ENCODE assay signal across 8 cellular contexts in the genomic region with DNA sequence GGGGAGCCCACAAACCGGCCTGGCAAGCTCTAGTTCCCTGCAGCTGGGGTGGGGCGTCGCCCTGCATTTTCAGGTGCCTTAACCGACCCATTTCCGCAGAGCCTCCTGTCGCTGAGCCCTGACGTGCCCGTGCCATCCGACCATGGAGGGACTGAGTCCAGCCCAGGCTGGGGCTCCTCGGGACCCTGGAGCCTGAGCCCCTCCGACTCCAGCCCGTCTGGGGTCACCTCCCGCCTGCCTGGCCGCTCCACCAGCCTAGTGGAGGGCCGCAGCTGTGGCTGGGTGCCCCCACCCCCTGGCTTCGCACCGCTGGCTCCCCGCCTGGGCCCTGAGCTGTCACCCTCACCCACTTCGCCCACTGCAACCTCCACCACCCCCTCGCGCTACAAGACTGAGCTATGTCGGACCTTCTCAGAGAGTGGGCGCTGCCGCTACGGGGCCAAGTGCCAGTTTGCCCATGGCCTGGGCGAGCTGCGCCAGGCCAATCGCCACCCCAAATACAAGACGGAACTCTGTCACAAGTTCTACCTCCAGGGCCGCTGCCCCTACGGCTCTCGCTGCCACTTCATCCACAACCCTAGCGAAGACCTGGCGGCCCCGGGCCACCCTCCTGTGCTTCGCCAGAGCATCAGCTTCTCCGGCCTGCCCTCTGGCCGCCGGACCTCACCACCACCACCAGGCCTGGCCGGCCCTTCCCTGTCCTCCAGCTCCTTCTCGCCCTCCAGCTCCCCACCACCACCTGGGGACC. TPM values are rescaled to one million over a fixed set of nuclear protein-coding genes. Genes with fewer than 3 reads are reported as not detected.
A peak's percentile ranks its signal among the peaks of the same experiment; 100 is the strongest.
DNase-seq lines count a peak whose midpoint lies in the region; ATAC-seq lines count a peak whose summit lies in the region.

No MANE protein-coding gene starts in this region.

- ATAC-seq in naive B cell (ENCODE audit: low read depth in 2 of 2) (peak; percentile 1 to 2), GM18519 (IDR thresholded peaks at IDR 0.05; ENCODE audit: low FRiP score, unreplicated experiment) (no peak)

- peaks cover 2% of the 10 kb centered on the region for H3K27me3 Mint-ChIP-seq in activated CD4-positive, alpha-beta memory T cell treated with anti-CD3 and anti-CD28 coated beads, Interleukin-2, amount 10 ng/mL, durations not matched to agents 7 days and 5 days
- H3K27me3 Mint-ChIP-seq in naive B cell: peaks cover 0 to 7% (median 0%) of the 10 kb centered on the region in 3 donors

- H3K36me3 Mint-ChIP-seq in activated CD4-positive, alpha-beta memory T cell treated with anti-CD3 and anti-CD28 coated beads, Interleukin-2, amount 10 ng/mL, durations not matched to agents 7 days and 5 days (ENCODE audit: low read depth): peaks cover 50% of the 10 kb centered on the region
- H3K36me3 Mint-ChIP-seq in naive B cell: peaks cover 13 to 18% of the 10 kb centered on the region in 2 donors

- POLR2A ChIA-PET in activated CD4-positive, alpha-beta memory T cell treated with anti-CD3 and anti-CD28 coated beads, Interleukin-2, amount 10 ng/mL, durations not matched to agents 7 days and 5 days (lab: Charles Lee): interaction anchor here (0.7 to 10.6 kb wide), 13 partner anchors 10 to 1035 kb away, joined by 3 to 195 read pairs (median 3); a partner anchor contains a TSS

- peaks cover 45% of the 10 kb centered on the region for H3K4me1 Mint-ChIP-seq in activated CD4-positive, alpha-beta memory T cell treated with anti-CD3 and anti-CD28 coated beads, Interleukin-2, amount 10 ng/mL, durations not matched to agents 7 days and 5 days
- peaks cover 49 to 77% (median 55%) of the 10 kb centered on the region in 3 donors for H3K4me1 Mint-ChIP-seq in naive B cell

- peak; percentile 47 for DNase-seq in SIG-M5 treated with dmso at 0.1 percent for 504 hours (lab: John Stamatoyannopoulos, UW; ENCODE audit: unreplicated experiment)
- no peak for DNase-seq in SIG-M5 (lab: John Stamatoyannopoulos, UW)
- peak; percentile 89 for DNase-seq in activated CD4-positive, alpha-beta memory T cell treated with anti-CD3 and anti-CD28 coated beads, Interleukin-2, amount 10 ng/mL, durations not matched to agents 7 days and 5 days
- DNase-seq in epithelial cell of prostate (ENCODE audit: low read depth, low spot score): no peak
- peak; percentile 79 for DNase-seq in naive B cell
- DNase-seq in occipital lobe (lab: John Stamatoyannopoulos, UW): no peak
- DNase-seq in NCI-H2107 treated with DMSO at 0.1 percent for 48 hours (lab: John Stamatoyannopoulos, UW; ENCODE audit: unreplicated experiment): no peak

- peak overlapping the region; percentile 100 for H3K27ac ChIP-seq in epithelial cell of prostate

- CTCF ChIA-PET in activated CD4-positive, alpha-beta memory T cell treated with anti-CD3 and anti-CD28 coated beads, Interleukin-2, amount 10 ng/mL, durations not matched to agents 7 days and 5 days (lab: Charles Lee): interaction anchor here (1.2 to 4.5 kb wide), 3 partner anchors 10 to 28 kb away, joined by 3 to 57 read pairs (median 4); a partner anchor contains a TSS

- H3K9me3 Mint-ChIP-seq in activated CD4-positive, alpha-beta memory T cell treated with anti-CD3 and anti-CD28 coated beads, Interleukin-2, amount 10 ng/mL, durations not matched to agents 7 days and 5 days: no peaks in the 10 kb centered on the region
- H3K9me3 Mint-ChIP-seq in naive B cell: peaks cover 0 to 2% (median 1%) of the 10 kb centered on the region in 7 donors

- H3K27ac Mint-ChIP-seq in activated CD4-positive, alpha-beta memory T cell treated with anti-CD3 and anti-CD28 coated beads, Interleukin-2, amount 10 ng/mL, durations not matched to agents 7 days and 5 days: peak overlapping the region; percentile 99
- peak overlapping the region; percentile 98 to 100 (median 100) for H3K27ac Mint-ChIP-seq in naive B cell

- H3K4me3 Mint-ChIP-seq in activated CD4-positive, alpha-beta memory T cell treated with anti-CD3 and anti-CD28 coated beads, Interleukin-2, amount 10 ng/mL, durations not matched to agents 7 days and 5 days: peak overlapping the region; percentile 86
- peak overlapping the region; percentile 83 to 98 (median 97) for H3K4me3 Mint-ChIP-seq in naive B cell

RNA-seq across cellular contexts. Expression of a gene that starts 1.2 kb away (rescaled TPM):
- 100 to 1,000 TPM; 189 to 194 TPM for total RNA-seq in activated CD4-positive, alpha-beta memory T cell treated with anti-CD3 and anti-CD28 coated beads, Interleukin-2, amount 10 ng/mL, durations not matched to agents 7 days and 5 days
- 100 to 1,000 TPM; 291 to 784 (median 445) TPM for polyA plus RNA-seq in naive B cell (ENCODE audit: low read depth in 6 of 6)
- total RNA-seq in occipital lobe: 1.2 TPM

RNA-seq across cellular contexts. Expression of a gene that starts 4.7 kb away (rescaled TPM):
- 10 to 100 TPM; 82.4 to 93.0 TPM for total RNA-seq in activated CD4-positive, alpha-beta memory T cell treated with anti-CD3 and anti-CD28 coated beads, Interleukin-2, amount 10 ng/mL, durations not matched to agents 7 days and 5 days
- polyA plus RNA-seq in naive B cell (ENCODE audit: low read depth in 6 of 6): 1 to 10 TPM in 5 of 6 donors, not detected in 1; 2.5 to 8.3 (median 4.7) TPM
- total RNA-seq in occipital lobe: 27.3 TPM

RNA-seq across cellular contexts. Expression of a gene that starts 16.6 kb away (rescaled TPM):
- total RNA-seq in activated CD4-positive, alpha-beta memory T cell treated with anti-CD3 and anti-CD28 coated beads, Interleukin-2, amount 10 ng/mL, durations not matched to agents 7 days and 5 days: 10 to 100 TPM; 32.3 to 34.5 TPM
- polyA plus RNA-seq in naive B cell (ENCODE audit: low read depth in 6 of 6): 10 to 100 TPM; 31.9 to 68.1 (median 57.5) TPM
- total RNA-seq in occipital lobe: 17.2 TPM

RNA-seq across cellular contexts. Expression of a gene that starts 16.9 kb away (rescaled TPM):
- total RNA-seq in activated CD4-positive, alpha-beta memory T cell treated with anti-CD3 and anti-CD28 coated beads, Interleukin-2, amount 10 ng/mL, durations not matched to agents 7 days and 5 days: 10 to 100 TPM; 44.0 to 47.2 TPM
- polyA plus RNA-seq in naive B cell (ENCODE audit: low read depth in 6 of 6): 10 to 100 TPM; 11.6 to 62.4 (median 41.0) TPM
- total RNA-seq in occipital lobe: 29.2 TPM

RNA-seq across cellular contexts. Expression of a gene that starts 27.9 kb away (rescaled TPM):
- 1,000 to 10,000 TPM; 2,238 to 2,243 TPM for total RNA-seq in activated CD4-positive, alpha-beta memory T cell treated with anti-CD3 and anti-CD28 coated beads, Interleukin-2, amount 10 ng/mL, durations not matched to agents 7 days and 5 days
- 1,000 to 10,000 TPM; 1,393 to 2,131 (median 1,793) TPM for polyA plus RNA-seq in naive B cell (ENCODE audit: low read depth in 6 of 6)
- 77.0 TPM for total RNA-seq in occipital lobe

Comparison
In these comparisons a context has a peak if more than half of its experiments do, and no peak if none do; other contexts are left out.
1. DNase-seq: peak in SIG-M5 treated with dmso at 0.1 percent for 504 hours (single experiment), activated CD4-positive, alpha-beta memory T cell treated with anti-CD3 and anti-CD28 coated beads, Interleukin-2, amount 10 ng/mL, durations not matched to agents 7 days and 5 days (single experiment) and naive B cell (single experiment); none in SIG-M5 (single experiment), epithelial cell of prostate (single experiment), occipital lobe (single experiment) and NCI-H2107 treated with DMSO at 0.1 percent for 48 hours (single experiment).
2. RNA of a gene that starts 1.2 kb away (total RNA-seq): 189 to 194 TPM in activated CD4-positive, alpha-beta memory T cell treated with anti-CD3 and anti-CD28 coated beads, Interleukin-2, amount 10 ng/mL, durations not matched to agents 7 days and 5 days; 1.2 TPM in occipital lobe (single experiment); every median in the first group is over 10 times any median in the second.